In the genomic region with DNA sequence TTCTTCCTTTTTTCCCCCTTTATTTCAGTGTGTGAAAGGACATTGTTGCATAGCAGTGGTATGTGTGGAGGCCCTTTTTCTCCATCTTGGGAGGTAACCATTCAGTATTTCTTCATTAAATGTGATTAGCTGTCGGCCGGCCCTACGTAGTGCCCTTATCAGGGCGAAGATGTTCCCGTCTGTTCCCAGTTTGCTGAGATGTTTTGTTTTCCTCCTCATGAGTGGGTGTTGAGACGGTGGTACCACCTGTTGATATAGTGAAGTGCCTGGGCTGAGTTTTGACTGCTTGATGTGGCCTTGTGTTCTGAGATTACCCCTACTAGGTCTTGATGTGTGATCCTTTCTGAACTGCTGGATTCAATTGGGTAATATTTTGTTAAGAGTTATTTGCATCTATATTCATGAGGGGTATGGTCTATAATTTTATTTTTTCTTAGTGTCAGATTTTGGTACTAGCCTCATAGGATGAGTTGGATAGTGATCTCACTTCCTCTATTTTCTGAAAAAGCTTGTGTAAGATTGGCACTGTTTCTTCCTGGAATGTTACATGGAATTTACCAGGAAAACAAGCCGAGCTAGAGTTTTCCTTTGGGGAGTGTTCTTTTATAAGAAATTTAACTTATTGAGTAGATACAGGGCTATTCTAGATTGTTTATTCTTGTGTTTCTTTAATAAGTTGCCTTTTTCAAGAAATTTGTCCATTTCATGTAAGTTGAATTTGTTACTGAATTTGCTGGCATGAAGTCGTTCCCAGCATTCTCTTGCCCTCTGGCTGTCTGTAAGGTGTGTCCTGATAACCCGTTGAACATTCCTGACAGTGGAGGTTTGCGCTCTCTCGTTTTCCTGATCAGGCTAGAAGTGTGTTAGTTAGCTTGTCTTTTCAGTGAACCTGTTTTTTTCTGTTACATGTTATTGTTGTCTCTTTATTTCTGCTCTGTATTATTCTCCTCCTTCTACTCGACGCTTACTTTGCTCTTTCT, we compare ENCODE assay signal across 1 cellular context.
TF ChIP-seq lines count a peak whose summit lies in the region.

No MANE protein-coding gene starts in this region.

TF ChIP-seq in WTC11, 78 proteins besides CTCF, POLR2A, EP300 and RAD21 (continued from another document):
- TF ChIP-seq, protein P1, sequence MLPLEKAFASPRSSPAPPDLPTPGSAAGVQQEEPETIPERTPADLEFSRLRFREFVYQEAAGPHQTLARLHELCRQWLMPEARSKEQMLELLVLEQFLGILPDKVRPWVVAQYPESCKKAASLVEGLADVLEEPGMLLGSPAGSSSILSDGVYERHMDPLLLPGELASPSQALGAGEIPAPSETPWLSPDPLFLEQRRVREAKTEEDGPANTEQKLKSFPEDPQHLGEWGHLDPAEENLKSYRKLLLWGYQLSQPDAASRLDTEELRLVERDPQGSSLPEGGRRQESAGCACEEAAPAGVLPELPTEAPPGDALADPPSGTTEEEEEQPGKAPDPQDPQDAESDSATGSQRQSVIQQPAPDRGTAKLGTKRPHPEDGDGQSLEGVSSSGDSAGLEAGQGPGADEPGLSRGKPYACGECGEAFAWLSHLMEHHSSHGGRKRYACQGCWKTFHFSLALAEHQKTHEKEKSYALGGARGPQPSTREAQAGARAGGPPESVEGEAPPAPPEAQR (CRISPR knock-in tag; IDR thresholded peaks at IDR 0.05): no peak
- TF ChIP-seq, protein P2, sequence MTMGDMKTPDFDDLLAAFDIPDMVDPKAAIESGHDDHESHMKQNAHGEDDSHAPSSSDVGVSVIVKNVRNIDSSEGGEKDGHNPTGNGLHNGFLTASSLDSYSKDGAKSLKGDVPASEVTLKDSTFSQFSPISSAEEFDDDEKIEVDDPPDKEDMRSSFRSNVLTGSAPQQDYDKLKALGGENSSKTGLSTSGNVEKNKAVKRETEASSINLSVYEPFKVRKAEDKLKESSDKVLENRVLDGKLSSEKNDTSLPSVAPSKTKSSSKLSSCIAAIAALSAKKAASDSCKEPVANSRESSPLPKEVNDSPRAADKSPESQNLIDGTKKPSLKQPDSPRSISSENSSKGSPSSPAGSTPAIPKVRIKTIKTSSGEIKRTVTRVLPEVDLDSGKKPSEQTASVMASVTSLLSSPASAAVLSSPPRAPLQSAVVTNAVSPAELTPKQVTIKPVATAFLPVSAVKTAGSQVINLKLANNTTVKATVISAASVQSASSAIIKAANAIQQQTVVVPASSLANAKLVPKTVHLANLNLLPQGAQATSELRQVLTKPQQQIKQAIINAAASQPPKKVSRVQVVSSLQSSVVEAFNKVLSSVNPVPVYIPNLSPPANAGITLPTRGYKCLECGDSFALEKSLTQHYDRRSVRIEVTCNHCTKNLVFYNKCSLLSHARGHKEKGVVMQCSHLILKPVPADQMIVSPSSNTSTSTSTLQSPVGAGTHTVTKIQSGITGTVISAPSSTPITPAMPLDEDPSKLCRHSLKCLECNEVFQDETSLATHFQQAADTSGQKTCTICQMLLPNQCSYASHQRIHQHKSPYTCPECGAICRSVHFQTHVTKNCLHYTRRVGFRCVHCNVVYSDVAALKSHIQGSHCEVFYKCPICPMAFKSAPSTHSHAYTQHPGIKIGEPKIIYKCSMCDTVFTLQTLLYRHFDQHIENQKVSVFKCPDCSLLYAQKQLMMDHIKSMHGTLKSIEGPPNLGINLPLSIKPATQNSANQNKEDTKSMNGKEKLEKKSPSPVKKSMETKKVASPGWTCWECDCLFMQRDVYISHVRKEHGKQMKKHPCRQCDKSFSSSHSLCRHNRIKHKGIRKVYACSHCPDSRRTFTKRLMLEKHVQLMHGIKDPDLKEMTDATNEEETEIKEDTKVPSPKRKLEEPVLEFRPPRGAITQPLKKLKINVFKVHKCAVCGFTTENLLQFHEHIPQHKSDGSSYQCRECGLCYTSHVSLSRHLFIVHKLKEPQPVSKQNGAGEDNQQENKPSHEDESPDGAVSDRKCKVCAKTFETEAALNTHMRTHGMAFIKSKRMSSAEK (CRISPR knock-in tag; IDR thresholded peaks at IDR 0.05; ENCODE audit: borderline replicate concordance): no peak
- TF ChIP-seq, protein P3, sequence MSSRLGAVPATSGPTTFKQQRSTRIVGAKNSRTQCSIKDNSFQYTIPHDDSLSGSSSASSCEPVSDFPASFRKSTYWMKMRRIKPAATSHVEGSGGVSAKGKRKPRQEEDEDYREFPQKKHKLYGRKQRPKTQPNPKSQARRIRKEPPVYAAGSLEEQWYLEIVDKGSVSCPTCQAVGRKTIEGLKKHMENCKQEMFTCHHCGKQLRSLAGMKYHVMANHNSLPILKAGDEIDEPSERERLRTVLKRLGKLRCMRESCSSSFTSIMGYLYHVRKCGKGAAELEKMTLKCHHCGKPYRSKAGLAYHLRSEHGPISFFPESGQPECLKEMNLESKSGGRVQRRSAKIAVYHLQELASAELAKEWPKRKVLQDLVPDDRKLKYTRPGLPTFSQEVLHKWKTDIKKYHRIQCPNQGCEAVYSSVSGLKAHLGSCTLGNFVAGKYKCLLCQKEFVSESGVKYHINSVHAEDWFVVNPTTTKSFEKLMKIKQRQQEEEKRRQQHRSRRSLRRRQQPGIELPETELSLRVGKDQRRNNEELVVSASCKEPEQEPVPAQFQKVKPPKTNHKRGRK (CRISPR knock-in tag; IDR thresholded peaks at IDR 0.05; ENCODE audit: borderline replicate concordance): no peak
- TF ChIP-seq ZNF671 (CRISPR knock-in tag; IDR thresholded peaks at IDR 0.05) (no peak), JUN (CRISPR knock-in tag; IDR thresholded peaks at IDR 0.05) (no peak), GRHL2 (CRISPR knock-in tag; IDR thresholded peaks at IDR 0.05; ENCODE audit: insufficient replicate concordance, severe bottlenecking) (no peak), GABPB1 (CRISPR knock-in tag; IDR thresholded peaks at IDR 0.05) (no peak), CREB1 (CRISPR knock-in tag; IDR thresholded peaks at IDR 0.05) (no peak), HMGA2 (CRISPR knock-in tag; IDR thresholded peaks at IDR 0.05) (no peak), ZNF219 (CRISPR knock-in tag; IDR thresholded peaks at IDR 0.05; ENCODE audit: borderline replicate concordance) (no peak)
- TF ChIP-seq, protein P4, sequence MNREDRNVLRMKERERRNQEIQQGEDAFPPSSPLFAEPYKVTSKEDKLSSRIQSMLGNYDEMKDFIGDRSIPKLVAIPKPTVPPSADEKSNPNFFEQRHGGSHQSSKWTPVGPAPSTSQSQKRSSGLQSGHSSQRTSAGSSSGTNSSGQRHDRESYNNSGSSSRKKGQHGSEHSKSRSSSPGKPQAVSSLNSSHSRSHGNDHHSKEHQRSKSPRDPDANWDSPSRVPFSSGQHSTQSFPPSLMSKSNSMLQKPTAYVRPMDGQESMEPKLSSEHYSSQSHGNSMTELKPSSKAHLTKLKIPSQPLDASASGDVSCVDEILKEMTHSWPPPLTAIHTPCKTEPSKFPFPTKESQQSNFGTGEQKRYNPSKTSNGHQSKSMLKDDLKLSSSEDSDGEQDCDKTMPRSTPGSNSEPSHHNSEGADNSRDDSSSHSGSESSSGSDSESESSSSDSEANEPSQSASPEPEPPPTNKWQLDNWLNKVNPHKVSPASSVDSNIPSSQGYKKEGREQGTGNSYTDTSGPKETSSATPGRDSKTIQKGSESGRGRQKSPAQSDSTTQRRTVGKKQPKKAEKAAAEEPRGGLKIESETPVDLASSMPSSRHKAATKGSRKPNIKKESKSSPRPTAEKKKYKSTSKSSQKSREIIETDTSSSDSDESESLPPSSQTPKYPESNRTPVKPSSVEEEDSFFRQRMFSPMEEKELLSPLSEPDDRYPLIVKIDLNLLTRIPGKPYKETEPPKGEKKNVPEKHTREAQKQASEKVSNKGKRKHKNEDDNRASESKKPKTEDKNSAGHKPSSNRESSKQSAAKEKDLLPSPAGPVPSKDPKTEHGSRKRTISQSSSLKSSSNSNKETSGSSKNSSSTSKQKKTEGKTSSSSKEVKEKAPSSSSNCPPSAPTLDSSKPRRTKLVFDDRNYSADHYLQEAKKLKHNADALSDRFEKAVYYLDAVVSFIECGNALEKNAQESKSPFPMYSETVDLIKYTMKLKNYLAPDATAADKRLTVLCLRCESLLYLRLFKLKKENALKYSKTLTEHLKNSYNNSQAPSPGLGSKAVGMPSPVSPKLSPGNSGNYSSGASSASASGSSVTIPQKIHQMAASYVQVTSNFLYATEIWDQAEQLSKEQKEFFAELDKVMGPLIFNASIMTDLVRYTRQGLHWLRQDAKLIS (CRISPR knock-in tag; IDR thresholded peaks at IDR 0.05; ENCODE audit: borderline replicate concordance): no peak
- TF ChIP-seq, protein P5, sequence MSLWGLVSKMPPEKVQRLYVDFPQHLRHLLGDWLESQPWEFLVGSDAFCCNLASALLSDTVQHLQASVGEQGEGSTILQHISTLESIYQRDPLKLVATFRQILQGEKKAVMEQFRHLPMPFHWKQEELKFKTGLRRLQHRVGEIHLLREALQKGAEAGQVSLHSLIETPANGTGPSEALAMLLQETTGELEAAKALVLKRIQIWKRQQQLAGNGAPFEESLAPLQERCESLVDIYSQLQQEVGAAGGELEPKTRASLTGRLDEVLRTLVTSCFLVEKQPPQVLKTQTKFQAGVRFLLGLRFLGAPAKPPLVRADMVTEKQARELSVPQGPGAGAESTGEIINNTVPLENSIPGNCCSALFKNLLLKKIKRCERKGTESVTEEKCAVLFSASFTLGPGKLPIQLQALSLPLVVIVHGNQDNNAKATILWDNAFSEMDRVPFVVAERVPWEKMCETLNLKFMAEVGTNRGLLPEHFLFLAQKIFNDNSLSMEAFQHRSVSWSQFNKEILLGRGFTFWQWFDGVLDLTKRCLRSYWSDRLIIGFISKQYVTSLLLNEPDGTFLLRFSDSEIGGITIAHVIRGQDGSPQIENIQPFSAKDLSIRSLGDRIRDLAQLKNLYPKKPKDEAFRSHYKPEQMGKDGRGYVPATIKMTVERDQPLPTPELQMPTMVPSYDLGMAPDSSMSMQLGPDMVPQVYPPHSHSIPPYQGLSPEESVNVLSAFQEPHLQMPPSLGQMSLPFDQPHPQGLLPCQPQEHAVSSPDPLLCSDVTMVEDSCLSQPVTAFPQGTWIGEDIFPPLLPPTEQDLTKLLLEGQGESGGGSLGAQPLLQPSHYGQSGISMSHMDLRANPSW (CRISPR knock-in tag; conservative IDR thresholded peaks at IDR 0.05; ENCODE audit: low read depth): no peak
- TF ChIP-seq, protein P6, sequence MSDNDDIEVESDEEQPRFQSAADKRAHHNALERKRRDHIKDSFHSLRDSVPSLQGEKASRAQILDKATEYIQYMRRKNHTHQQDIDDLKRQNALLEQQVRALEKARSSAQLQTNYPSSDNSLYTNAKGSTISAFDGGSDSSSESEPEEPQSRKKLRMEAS (CRISPR knock-in tag; IDR thresholded peaks at IDR 0.05): no peak
TF ChIP-seq in WTC11: peak in this region for 0.
